In genomic region chr5:135569755-135570452, GRCh38 we compare ENCODE assay signal across 8 cellular contexts. TPM values are rescaled to one million over a fixed set of nuclear protein-coding genes. Genes with fewer than 3 reads are reported as not detected.
DNase-seq lines count a peak whose midpoint lies in the region; ATAC-seq and TF ChIP-seq lines count a peak whose summit lies in the region.

No MANE protein-coding gene starts in this region.

- H3K27ac ChIP-seq in cardiac muscle cell, result no peak overlapping the region
- H3K27ac ChIP-seq in neuronal stem cell (replicated peaks; ENCODE audit: low read length), result no peak overlapping the region

- H2BK15ac ChIP-seq in neuronal stem cell (ENCODE audit: low read length), result no peak overlapping the region

- H3K4me3 ChIP-seq in cardiac muscle cell, result no peak overlapping the region
- H3K4me3 ChIP-seq in choroid plexus epithelial cell (ENCODE audit: low read depth, low read length), result no peak overlapping the region
- H3K4me3 ChIP-seq in neuronal stem cell (ENCODE audit: low read length in 2 of 2), result no peak overlapping the region

- H3K4ac ChIP-seq in neuronal stem cell (ENCODE audit: low read length), result no peak overlapping the region

- H3K36me3 ChIP-seq in cardiac muscle cell (no peaks in the 10 kb centered on the region), neuronal stem cell (replicated peaks in 1 of 2; ENCODE audit: control insufficient read depth in 2 of 2, insufficient read depth in 2 of 2, low read length in 2 of 2) (no peaks in the 10 kb centered on the region)

- H4K91ac ChIP-seq in neuronal stem cell (ENCODE audit: low read depth, low read length, poor library complexity), result no peak overlapping the region

- H3K9me3 ChIP-seq in cardiac muscle cell (ENCODE audit: low read depth) (no peaks in the 10 kb centered on the region), neuronal stem cell (replicated peaks in 1 of 2; ENCODE audit: control insufficient read depth in 2 of 2, insufficient read depth in 1 of 2, low read depth in 1 of 2, low read length in 2 of 2) (no peaks in the 10 kb centered on the region)

- DNase-seq in cardiac muscle cell (ENCODE audit: low read depth in 1 of 2, low spot score in 1 of 2) (peak; percentile 57 to 59), cardiac septum (ENCODE audit: low spot score) (no peak), NCI-H2196 (lab: John Stamatoyannopoulos, UW; ENCODE audit: unreplicated experiment) (peak; percentile 53), choroid plexus epithelial cell (ENCODE audit: low read depth) (peak; percentile 67), neuronal stem cell (ENCODE audit: low spot score) (no peak), T1000 (lab: John Stamatoyannopoulos, UW) (no peak)

- no peak overlapping the region for H2BK5ac ChIP-seq in neuronal stem cell (ENCODE audit: low read length)

- peak overlapping the region; percentile 26 for H2AK5ac ChIP-seq in neuronal stem cell (ENCODE audit: low read depth, low read length)

- H3K79me1 ChIP-seq in neuronal stem cell (ENCODE audit: low read depth, low read length), result no peaks in the 10 kb centered on the region

- H3K23ac ChIP-seq in neuronal stem cell (ENCODE audit: low read depth, low read length, poor library complexity), result no peak overlapping the region

- H3K27me3 ChIP-seq in cardiac muscle cell (no peaks in the 10 kb centered on the region), neuronal stem cell (ENCODE audit: control insufficient read depth in 3 of 3, insufficient read depth in 3 of 3, low read depth in 1 of 3, low read length in 3 of 3) (peaks cover 0 to 18% (median 0%) of the 10 kb centered on the region in 3 experiments)

- no peak overlapping the region for H3K4me2 ChIP-seq in neuronal stem cell (ENCODE audit: insufficient read depth, low read length, poor library complexity, severe bottlenecking)

- no peak overlapping the region for H3K18ac ChIP-seq in neuronal stem cell (ENCODE audit: low read length)

- H4K8ac ChIP-seq in neuronal stem cell (ENCODE audit: low read depth, low read length), result no peak overlapping the region

- intact Hi-C loops in cardiac septum (cut with DNase I), result no loop called here

- no peak overlapping the region for H3K9ac ChIP-seq in neuronal stem cell (ENCODE audit: low read depth, low read length, poor library complexity)

- no peak for ATAC-seq in GM18519 (IDR thresholded peaks at IDR 0.05; ENCODE audit: low FRiP score, unreplicated experiment)
- ATAC-seq in GM21528 (IDR thresholded peaks at IDR 0.05; ENCODE audit: low FRiP score, unreplicated experiment), result no peak

- peaks cover 6% of the 10 kb centered on the region for H3K4me1 ChIP-seq in cardiac muscle cell (ENCODE audit: low read depth)
- H3K4me1 ChIP-seq in neuronal stem cell (ENCODE audit: control insufficient read depth in 2 of 2, insufficient read depth in 1 of 2, low read depth in 1 of 2, low read length in 2 of 2), result peaks cover 0 to 2% of the 10 kb centered on the region in 2 donors

- H2BK120ac ChIP-seq in neuronal stem cell (ENCODE audit: low read depth, low read length), result no peak overlapping the region

- no peak overlapping the region for H2AFZ ChIP-seq in neuronal stem cell (ENCODE audit: low read length)

- no CpG with 5 or more reads among the region's 10 CpGs for WGBS in neuronal stem cell (ENCODE audit: extremely low coverage in 2 of 2, insufficient read length in 2 of 2, insufficient replicate concordance in 1 of 2), 2 donors

- TF ChIP-seq CTCF in cardiac muscle cell (IDR thresholded peaks at IDR 0.05; ENCODE audit: low read depth, low read length), result peak; percentile 74
- TF ChIP-seq CTCF in choroid plexus epithelial cell (conservative IDR thresholded peaks at IDR 0.05; ENCODE audit: low read depth, low read length), result peak; percentile 79

- no peak overlapping the region for H3K14ac ChIP-seq in neuronal stem cell (ENCODE audit: low read length)

- H2BK12ac ChIP-seq in neuronal stem cell (ENCODE audit: low read length), result no peak overlapping the region

RNA-seq across cellular contexts. Expression of gene CXCL14, which starts 8.9 kb away (rescaled TPM):
- total RNA-seq in cardiac muscle cell (0.11 and 1.2 TPM in 2 replicates), cardiac septum (1.2 TPM)
- polyA plus RNA-seq in cardiac muscle cell, result 1.1 and 1.9 TPM in 2 replicates
- polyA plus RNA-seq in neuronal stem cell (2013, experiment 1 of 2), result 1.7 TPM
- polyA plus RNA-seq in neuronal stem cell (2013, experiment 2 of 2), result 1.8 TPM

RNA-seq across cellular contexts. Expression of gene NEUROG1, which starts 34.1 kb away (rescaled TPM):
- not detected in 2 replicates for total RNA-seq in cardiac muscle cell
- polyA plus RNA-seq in cardiac muscle cell, result not detected in 2 replicates
- not detected for total RNA-seq in cardiac septum
- 0.04 TPM for polyA plus RNA-seq in neuronal stem cell (2013, experiment 1 of 2)
- polyA plus RNA-seq in neuronal stem cell (2013, experiment 2 of 2), result 0.03 TPM

Comparison
In these comparisons a context has a peak if more than half of its experiments do, and no peak if none do; other contexts are left out.
1. DNase-seq: peak in cardiac muscle cell (2 of 2), NCI-H2196 (single experiment) and choroid plexus epithelial cell (single experiment); none in cardiac septum (single experiment), neuronal stem cell (single experiment) and T1000 (single experiment).